7 cellular contexts compared by ENCODE assay signal in the genomic region with DNA sequence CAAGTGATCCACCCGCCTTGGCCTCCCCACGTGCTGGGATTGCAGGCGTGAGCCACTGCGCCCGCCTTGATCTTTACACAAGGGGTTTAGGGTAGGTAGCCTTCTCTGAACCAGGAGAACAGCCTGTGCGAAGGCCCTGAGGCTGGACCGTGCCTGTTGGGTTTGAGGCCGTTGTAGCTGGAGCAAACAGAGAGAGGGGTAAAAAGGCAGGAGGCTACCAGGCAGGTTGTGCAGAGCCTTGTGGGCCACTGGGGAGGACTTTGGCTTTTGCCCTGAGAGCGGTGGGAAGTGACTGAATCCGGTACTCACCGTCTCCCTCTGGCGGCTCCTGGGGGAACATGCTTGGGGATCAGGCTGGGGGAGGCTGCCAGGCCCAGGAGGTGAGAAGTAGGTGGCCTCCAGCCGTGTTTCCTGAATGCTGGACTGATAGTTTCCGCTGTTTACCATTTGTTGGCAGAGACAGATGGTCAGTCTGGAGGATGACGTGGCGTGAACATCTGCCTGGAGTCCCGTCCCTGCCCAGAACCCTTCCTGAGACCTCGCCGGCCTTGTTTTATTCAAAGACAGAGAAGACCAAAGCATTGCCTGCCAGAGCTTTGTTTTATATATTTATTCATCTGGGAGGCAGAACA. TPM values are rescaled to one million over a fixed set of nuclear protein-coding genes. Genes with fewer than 3 reads are reported as not detected.
A peak's percentile ranks its signal among the peaks of the same experiment; 100 is the strongest.
DNase-seq lines count a peak whose midpoint lies in the region; ATAC-seq and TF ChIP-seq lines count a peak whose summit lies in the region.

No MANE protein-coding gene starts in this region.

- TF ChIP-seq CTCF in GM12874 (IDR thresholded peaks at IDR 0.05; ENCODE audit: insufficient read depth, low read depth, low read length) (peak; percentile 88), WERI-Rb-1 (IDR thresholded peaks at IDR 0.05; ENCODE audit: low read depth, low read length) (peak; percentile 94), mammary epithelial cell (conservative IDR thresholded peaks at IDR 0.05 in 1 of 2, IDR thresholded peaks at IDR 0.05 in 1 of 2; ENCODE audit: extremely low read depth in 1 of 2, insufficient read depth in 1 of 2, low read depth in 1 of 2, low read length in 2 of 2) (peak; percentile 74 to 76)

- H3K4me2 ChIP-seq in mammary epithelial cell (ENCODE audit: insufficient read depth, low read depth, low read length) = no peak overlapping the region

- intact Hi-C loops in mammary epithelial cell (cut with micrococcal nuclease) = loop anchor here (1.0 kb wide), 2 partner anchors 95 to 195 kb away; no protein-coding TSS in a partner anchor

- H3K27me3 ChIP-seq in WERI-Rb-1 (ENCODE audit: insufficient read depth, low read depth, severe bottlenecking) (no peaks in the 10 kb centered on the region), mammary epithelial cell (ENCODE audit: insufficient read depth, low read length) (no peaks in the 10 kb centered on the region)

- CTCF ChIA-PET in mammary epithelial cell (lab: Charles Lee; ENCODE audit: low non-redundant PET) = no interaction called here

- peak overlapping the region; percentile 40 for H3K27ac ChIP-seq in WERI-Rb-1
- H3K27ac ChIP-seq in mammary epithelial cell (ENCODE audit: insufficient read depth, low read depth, low read length) = no peak overlapping the region

- no peaks in the 10 kb centered on the region for H3K4me1 ChIP-seq in mammary epithelial cell (ENCODE audit: insufficient read depth, low read length)

- dilution Hi-C loops in mammary epithelial cell (cut with HindIII; ENCODE audit: low sequenced_read_pairs) = no loop called here

- H3K9ac ChIP-seq in mammary epithelial cell (ENCODE audit: insufficient read depth, low read length) = no peak overlapping the region

- H2AFZ ChIP-seq in mammary epithelial cell (ENCODE audit: low read depth, low read length) = no peak overlapping the region

- peak; percentile 38 for DNase-seq in NCI-H2107 (lab: John Stamatoyannopoulos, UW)
- peak; percentile 86 for DNase-seq in WERI-Rb-1
- DNase-seq in mammary epithelial cell = no peak
- peak; percentile 86 for DNase-seq in islet precursor cell
- DNase-seq in stimulated activated CD4-positive, alpha-beta T cell treated with anti-CD3 and anti-CD28 coated beads, Interleukin-1b, Interleukin-23, amount 100 ng/mL, for 24 hours (ENCODE audit: low read depth in 4 of 4, low spot score in 1 of 4) = peak; percentile 39 to 61 (median 56)

- peaks cover 50% of the 10 kb centered on the region for H3K79me2 ChIP-seq in mammary epithelial cell (ENCODE audit: insufficient read depth, low read length)

- BruUV-seq in mammary epithelial cell (replicated peaks; lab: Mats Ljungman, UMichigan) = no TSS peak

- H3K9me3 ChIP-seq in WERI-Rb-1 (ENCODE audit: severe bottlenecking) (no peaks in the 10 kb centered on the region), mammary epithelial cell (replicated peaks; ENCODE audit: insufficient read depth, low read length) (no peaks in the 10 kb centered on the region)

- H3K36me3 ChIP-seq in WERI-Rb-1 (peaks cover 81% of the 10 kb centered on the region), mammary epithelial cell (ENCODE audit: insufficient read depth, low read length) (peaks cover 54% of the 10 kb centered on the region)

- H4K20me1 ChIP-seq in mammary epithelial cell (ENCODE audit: insufficient read depth, low read length) = peaks cover 23% of the 10 kb centered on the region

- no peak for ATAC-seq in GM19455 (IDR thresholded peaks at IDR 0.05; ENCODE audit: unreplicated experiment)

- 60% methylated on average over 12 of the region's 19 CpGs for WGBS in mammary epithelial cell (ENCODE audit: low coverage, missing lambda C conversion rate)

- H3K4me3 ChIP-seq in WERI-Rb-1 (ENCODE audit: low read depth, low read length) (no peak overlapping the region), mammary epithelial cell (replicated peaks in 1 of 3; ENCODE audit: insufficient read depth in 1 of 3, low read depth in 2 of 3, low read length in 3 of 3) (no peak overlapping the region)

- in situ Hi-C loops in mammary epithelial cell (cut with MboI; ENCODE audit: low sequenced_read_pairs in 2 of 2) = loop anchor here in 1 of 2 donors (25.0 kb wide), 1 partner anchor 356 kb away; the partner anchor contains the start of gene ELAVL3

RNA-seq across cellular contexts. Expression of gene SPC24, which starts 24.6 kb away (rescaled TPM):
- 10 to 100 TPM in 1 of 2 donors, 1 to 10 TPM in 1; 2.2 to 35.4 TPM for total RNA-seq in mammary epithelial cell
- polyA plus RNA-seq in mammary epithelial cell = 24.8 TPM
- polyA minus RNA-seq in mammary epithelial cell = 23.2 TPM

RNA-seq across cellular contexts. Expression of gene LDLR, which starts 41.7 kb away (rescaled TPM):
- 100 to 1,000 TPM; 250 to 288 TPM for total RNA-seq in mammary epithelial cell
- 259 TPM for polyA plus RNA-seq in mammary epithelial cell
- polyA minus RNA-seq in mammary epithelial cell = 470 TPM
